ENCODE assay signal across 10 cellular contexts in genomic region chr16:81740163-81740562, GRCh38. TPM values are rescaled to one million over a fixed set of nuclear protein-coding genes. Genes with fewer than 3 reads are reported as not detected.
DNase-seq lines count a peak whose midpoint lies in the region; ATAC-seq and TF ChIP-seq lines count a peak whose summit lies in the region.
"Had no signal": no experiment of that assay in that cellular context is flagged by ENCODE, and none has a peak within 500 bp of the region (broad histone marks: within the 10 kb centered on the region; RNA-seq: fewer than 3 reads in every experiment).

No MANE protein-coding gene starts in this region.

- H3K27ac Mint-ChIP-seq in endodermal cell, result no peak overlapping the region

- H3K27ac ChIP-seq in endodermal cell (ENCODE audit: low read depth, low read length) (no peak overlapping the region), gastroesophageal sphincter (no peak overlapping the region)

- no peak overlapping the region for H3K4me3 Mint-ChIP-seq in endodermal cell

- H3K4me1 Mint-ChIP-seq in endodermal cell, result peaks cover 7% of the 10 kb centered on the region

- TF ChIP-seq CTCF in endodermal cell (conservative IDR thresholded peaks at IDR 0.05) (no peak), gastroesophageal sphincter (IDR thresholded peaks at IDR 0.05) (no peak)

- H3K36me3 ChIP-seq in endodermal cell (ENCODE audit: control insufficient read depth, insufficient read depth, low read length) (no peaks in the 10 kb centered on the region), gastroesophageal sphincter (no peaks in the 10 kb centered on the region)

- H3K4me1 ChIP-seq in endodermal cell (ENCODE audit: control insufficient read depth, insufficient read depth, low read length) (no peaks in the 10 kb centered on the region), gastroesophageal sphincter (peaks cover 0 to 14% (median 5%) of the 10 kb centered on the region in 3 donors)

- ATAC-seq in GM18498 (IDR thresholded peaks at IDR 0.05; ENCODE audit: unreplicated experiment), result peak; percentile 64
- peak; percentile 58 for ATAC-seq in GM21423 (IDR thresholded peaks at IDR 0.05; ENCODE audit: unreplicated experiment)
- ATAC-seq in HG03354 (IDR thresholded peaks at IDR 0.05; ENCODE audit: poor library complexity, severe bottlenecking, unreplicated experiment), result peak; percentile 72
- ATAC-seq in gastroesophageal sphincter, result no peak

- no peaks in the 10 kb centered on the region for H3K36me3 Mint-ChIP-seq in endodermal cell (ENCODE audit: low read depth)

- 83 to 97% methylated on average over 4 to 8 of the region's 8 CpGs for WGBS in endodermal cell (ENCODE audit: insufficient coverage in 1 of 2, insufficient read length in 1 of 2), 2 experiments
- WGBS in gastroesophageal sphincter (ENCODE audit: low coverage in 1 of 2), 2 donors, result 64 to 72% methylated on average over 5 to 7 of the region's 8 CpGs

- no peak for TF ChIP-seq POLR2A in gastroesophageal sphincter (IDR thresholded peaks at IDR 0.05)

- no peak overlapping the region for H3K4me3 ChIP-seq in endodermal cell (ENCODE audit: low read length)
- no peak overlapping the region for H3K4me3 ChIP-seq in gastroesophageal sphincter
- H3K4me3 ChIP-seq: smooth muscle cell had no signal

- no peak overlapping the region for H3K9ac ChIP-seq in endodermal cell (ENCODE audit: extremely low read depth, low read length, poor library complexity, severe bottlenecking)

- peak; percentile 85 for DNase-seq in endodermal cell
- no peak for DNase-seq in midbrain (lab: John Stamatoyannopoulos, UW)
- DNase-seq in HuH-7.5 (ENCODE audit: low spot score), result no peak
- no peak for DNase-seq in NCI-H1417 treated with DMSO at 0.1 percent for 48 hours (lab: John Stamatoyannopoulos, UW)
- DNase-seq: DMS 273 treated with DMSO at 0.1 percent for 48 hours had no signal

- TF ChIP-seq EP300 in gastroesophageal sphincter (IDR thresholded peaks at IDR 0.05), result no peak

- no peaks in the 10 kb centered on the region for H3K9me3 Mint-ChIP-seq in endodermal cell

- H3K9me3 ChIP-seq in endodermal cell (ENCODE audit: control insufficient read depth, low read length) (no peaks in the 10 kb centered on the region), gastroesophageal sphincter (no peaks in the 10 kb centered on the region)

- H3K27me3 ChIP-seq in endodermal cell (ENCODE audit: control insufficient read depth, insufficient read depth, low read length, poor library complexity, severe bottlenecking), result no peaks in the 10 kb centered on the region
- H3K27me3 ChIP-seq in gastroesophageal sphincter, result no peaks in the 10 kb centered on the region

- peaks cover 4% of the 10 kb centered on the region for H3K27me3 Mint-ChIP-seq in endodermal cell (ENCODE audit: insufficient read depth)

RNA-seq across cellular contexts. Expression of gene PLCG2, which starts 38.9 kb away (rescaled TPM):
- 10 to 100 TPM; 34.7 to 48.4 TPM for total RNA-seq in endodermal cell
- 3.7 TPM for polyA plus RNA-seq in endodermal cell (2013, experiment 1 of 2)
- 3.9 TPM for polyA plus RNA-seq in endodermal cell (2013, experiment 2 of 2)
- total RNA-seq in gastroesophageal sphincter, result 10 to 100 TPM in 1 of 4 donors, 1 to 10 TPM in 3; 6.2 to 11.4 (median 8.1) TPM
- polyA plus RNA-seq: smooth muscle cell had no signal
